14 cellular contexts compared by ENCODE assay signal in the genomic region with DNA sequence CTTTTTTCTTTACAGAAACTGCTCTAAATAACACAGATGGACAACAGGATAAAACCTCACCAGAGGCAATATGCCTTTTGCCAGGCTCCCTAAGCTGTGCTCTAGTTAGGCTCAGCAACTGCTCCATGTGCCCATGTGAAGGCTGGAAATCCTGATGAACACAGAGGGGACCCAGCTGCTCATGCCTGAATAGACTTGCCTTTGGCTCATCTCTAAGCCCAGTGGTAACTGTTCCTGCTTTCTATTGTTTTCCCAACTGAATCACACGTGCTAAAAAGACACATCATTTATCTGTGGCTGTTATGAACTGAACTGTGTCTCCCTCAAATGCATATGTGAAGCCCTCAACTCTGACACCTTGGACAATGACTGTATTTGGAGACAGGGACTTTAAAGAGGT.
DNase-seq lines count a peak whose midpoint lies in the region; ATAC-seq, FAIRE-seq and TF ChIP-seq lines count a peak whose summit lies in the region.
"Had no signal": no experiment of that assay in that cellular context is flagged by ENCODE, and none has a peak within 500 bp of the region (broad histone marks: within the 10 kb centered on the region; RNA-seq: fewer than 3 reads in every experiment).

No MANE protein-coding gene starts in this region.

- no peaks in the 10 kb centered on the region for H3K9me3 Mint-ChIP-seq in stimulated activated naive CD8-positive, alpha-beta T cell treated with anti-CD3 and anti-CD28 coated beads, Interleukin-15, amount 100 ng/mL, for 72 hours
- H3K9me3 Mint-ChIP-seq: activated CD4-positive, alpha-beta T cell treated with anti-CD3 and anti-CD28 coated beads, Interleukin-2, amount 10 ng/mL, durations not matched to agents 7 days and 5 days had no signal

- peaks cover 7 to 9% of the 10 kb centered on the region in 2 donors for H3K36me3 ChIP-seq in duodenal mucosa (ENCODE audit: control insufficient read depth in 1 of 2, insufficient read depth in 2 of 2, low read length in 2 of 2)
- H3K36me3 ChIP-seq in vagina: no peaks in the 10 kb centered on the region
- H3K36me3 ChIP-seq in kidney (ENCODE audit: control insufficient read depth in 1 of 2, insufficient read depth in 2 of 2, low read length in 2 of 2): no peaks in the 10 kb centered on the region

- H3K27ac Mint-ChIP-seq in stimulated activated naive CD8-positive, alpha-beta T cell treated with anti-CD3 and anti-CD28 coated beads, Interleukin-15, amount 100 ng/mL, for 72 hours: peak overlapping the region; percentile 3 to 21
- H3K27ac Mint-ChIP-seq: activated CD4-positive, alpha-beta T cell treated with anti-CD3 and anti-CD28 coated beads, Interleukin-2, amount 10 ng/mL, durations not matched to agents 7 days and 5 days had no signal

- H3K27me3 ChIP-seq in duodenal mucosa (ENCODE audit: control insufficient read depth in 1 of 2, insufficient read depth in 2 of 2, low read length in 2 of 2) (no peaks in the 10 kb centered on the region), vagina (no peaks in the 10 kb centered on the region)

- H3K4me3 ChIP-seq in duodenal mucosa (ENCODE audit: low read depth in 1 of 2, low read length in 2 of 2) (no peak overlapping the region), vagina (no peak overlapping the region), kidney (ENCODE audit: low read length in 2 of 2) (no peak overlapping the region)
- H3K4me3 ChIP-seq: SK-N-MC had no signal

- FAIRE-seq in kidney (lab: Jason Lieb, UNC): no peak
- FAIRE-seq: endothelial cell of umbilical vein had no signal

- peaks cover 65% of the 10 kb centered on the region for H3K4me1 Mint-ChIP-seq in stimulated activated naive CD8-positive, alpha-beta T cell treated with anti-CD3 and anti-CD28 coated beads, Interleukin-15, amount 100 ng/mL, for 72 hours

- H3K9ac ChIP-seq in duodenal mucosa (ENCODE audit: low read depth in 1 of 2, low read length in 2 of 2) (no peak overlapping the region), kidney (ENCODE audit: low read length in 2 of 2) (no peak overlapping the region)

- no peaks in the 10 kb centered on the region for H3K27me3 Mint-ChIP-seq in stimulated activated naive CD8-positive, alpha-beta T cell treated with anti-CD3 and anti-CD28 coated beads, Interleukin-15, amount 100 ng/mL, for 72 hours
- H3K27me3 Mint-ChIP-seq: activated CD4-positive, alpha-beta T cell treated with anti-CD3 and anti-CD28 coated beads, Interleukin-2, amount 10 ng/mL, durations not matched to agents 7 days and 5 days had no signal

- H3K27ac ChIP-seq in duodenal mucosa (ENCODE audit: low read depth, low read length): peak overlapping the region; percentile 51
- peak overlapping the region; percentile 45 for H3K27ac ChIP-seq in vagina
- H3K27ac ChIP-seq in kidney (ENCODE audit: low read depth in 2 of 2, low read length in 2 of 2): no peak overlapping the region

- DNase-seq in stimulated activated naive CD8-positive, alpha-beta T cell treated with anti-CD3 and anti-CD28 coated beads, Interleukin-15, amount 100 ng/mL, for 72 hours: no peak
- no peak for DNase-seq in stimulated activated naive CD8-positive, alpha-beta T cell treated with anti-CD3 and anti-CD28 coated beads, Interleukin-15, Interleukin-2, amounts not matched to agents 100 U/mL and 50 U/mL, for 24 hours
- DNase-seq in myocyte (ENCODE audit: low read depth) (peak; percentile 70), vagina (ENCODE audit: extremely low spot score in 2 of 2) (no peak), NCI-H2081 (lab: John Stamatoyannopoulos, UW) (no peak), kidney (no peak)
- DNase-seq: activated CD4-positive, alpha-beta T cell treated with anti-CD3 and anti-CD28 coated beads, Interleukin-2, amount 10 ng/mL, durations not matched to agents 7 days and 5 days; activated naive CD4-positive, alpha-beta T cell treated with anti-CD3 and anti-CD28 coated beads, Interleukin-2, amount 50 U/mL, for 16 hours; H7; NCI-H510A had no signal

- TF ChIP-seq POLR2A in vagina (IDR thresholded peaks at IDR 0.05): no peak

- no peak for TF ChIP-seq CTCF in vagina (IDR thresholded peaks at IDR 0.05)
- no peak for TF ChIP-seq CTCF in kidney (IDR thresholded peaks at IDR 0.05; ENCODE audit: borderline replicate concordance, extremely low read depth, insufficient read depth)

- H3K9me3 ChIP-seq in duodenal mucosa (ENCODE audit: control insufficient read depth in 1 of 2, low read length in 2 of 2) (no peaks in the 10 kb centered on the region), vagina (no peaks in the 10 kb centered on the region), kidney (ENCODE audit: control insufficient read depth in 1 of 2, low read length in 2 of 2) (no peaks in the 10 kb centered on the region)

- intact Hi-C loops in vagina (cut with DNase I) (no loop called here), kidney (cut with DNase I) (loop anchor here (10.0 kb wide), 1 partner anchor 176 kb away; no protein-coding TSS in a partner anchor)

- H3K4me1 ChIP-seq in duodenal mucosa (ENCODE audit: control insufficient read depth in 1 of 2, insufficient read depth in 2 of 2, low read length in 2 of 2) (peaks cover 8 to 14% of the 10 kb centered on the region in 2 donors), vagina (peaks cover 25% of the 10 kb centered on the region), kidney (ENCODE audit: control insufficient read depth in 1 of 2, insufficient read depth in 1 of 2, low read depth in 1 of 2, low read length in 2 of 2) (peaks cover 5 to 11% of the 10 kb centered on the region in 2 donors)

- no peak for ATAC-seq in stimulated activated naive CD8-positive, alpha-beta T cell treated with anti-CD3 and anti-CD28 coated beads, Interleukin-15, amount 100 ng/mL, for 72 hours
- ATAC-seq in stimulated activated naive CD8-positive, alpha-beta T cell treated with anti-CD3 and anti-CD28 coated beads, Interleukin-15, Interleukin-2, amounts not matched to agents 100 U/mL and 50 U/mL, for 24 hours: no peak
- no peak for ATAC-seq in GM21528 (IDR thresholded peaks at IDR 0.05; ENCODE audit: low FRiP score, unreplicated experiment)

- H3K4me3 Mint-ChIP-seq in stimulated activated naive CD8-positive, alpha-beta T cell treated with anti-CD3 and anti-CD28 coated beads, Interleukin-15, amount 100 ng/mL, for 72 hours: no peak overlapping the region
- H3K4me3 Mint-ChIP-seq: activated CD4-positive, alpha-beta T cell treated with anti-CD3 and anti-CD28 coated beads, Interleukin-2, amount 10 ng/mL, durations not matched to agents 7 days and 5 days had no signal

Comparison
In these comparisons a context has a peak if more than half of its experiments do, and no peak if none do; other contexts are left out.
1. H3K27ac ChIP-seq: peak in duodenal mucosa (single experiment) and vagina (single experiment); none in kidney (0 of 2).